1 cellular context compared by ENCODE assay signal in the genomic region with DNA sequence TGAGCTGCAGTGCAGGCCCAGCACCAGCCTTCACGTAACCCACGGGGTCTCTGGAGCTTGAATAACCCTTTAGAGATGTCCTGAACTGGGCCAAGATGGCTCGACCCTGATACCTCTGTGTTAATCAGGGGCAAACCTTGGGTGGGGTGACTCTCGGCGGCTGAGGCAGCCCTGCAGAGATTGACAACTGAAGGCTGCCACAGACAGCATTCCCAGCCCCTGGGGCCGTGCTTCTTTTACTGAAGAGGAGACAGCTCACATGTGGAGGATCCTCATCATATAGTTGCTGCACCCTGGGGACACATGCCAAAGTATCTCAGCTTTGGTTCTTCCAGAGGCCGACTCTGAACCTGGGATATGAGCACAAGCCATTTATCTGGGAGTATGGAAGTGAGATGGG.
TF ChIP-seq lines count a peak whose summit lies in the region.

No MANE protein-coding gene starts in this region.

TF ChIP-seq in H1, 55 proteins besides CTCF, POLR2A, EP300 and RAD21:
- TF ChIP-seq CHD1 (IDR thresholded peaks at IDR 0.05; ENCODE audit: low read depth, low read length) = no peak
- TF ChIP-seq TCF12 (IDR thresholded peaks at IDR 0.05; ENCODE audit: low read depth, low read length) = no peak
- TF ChIP-seq HDAC6 (IDR thresholded peaks at IDR 0.05; ENCODE audit: low read depth, low read length) = no peak
- no peak for TF ChIP-seq SIRT6 (IDR thresholded peaks at IDR 0.05; ENCODE audit: low read length)
- no peak for TF ChIP-seq POLR2AphosphoS5 (IDR thresholded peaks at IDR 0.05; ENCODE audit: low read depth, low read length)
- no peak for TF ChIP-seq CEBPB (IDR thresholded peaks at IDR 0.05; ENCODE audit: low read depth, low read length)
